10 cellular contexts compared by ENCODE assay signal in the genomic region with DNA sequence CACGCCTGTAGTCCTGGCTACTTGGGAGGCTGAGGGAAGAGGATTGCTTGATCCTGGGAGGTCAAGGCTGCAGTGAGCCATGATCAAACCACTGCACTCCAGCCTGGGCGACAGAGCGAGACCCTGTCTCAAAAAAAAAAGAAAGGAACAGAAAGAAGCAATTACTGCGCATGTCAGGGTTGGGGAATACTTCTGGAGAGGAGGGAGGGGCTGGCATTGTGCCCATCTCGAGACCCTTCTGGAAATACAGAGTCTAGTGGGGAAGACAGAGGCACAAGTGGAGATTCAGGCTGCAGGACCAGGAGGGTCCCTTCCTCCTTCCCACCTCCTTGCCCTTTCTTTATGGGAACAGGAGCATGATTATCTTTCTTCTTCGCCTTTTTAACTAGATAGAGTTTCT. TPM values are rescaled to one million over a fixed set of nuclear protein-coding genes. Genes with fewer than 3 reads are reported as not detected.
"Had no signal": no experiment of that assay in that cellular context is flagged by ENCODE, and none has a peak within 500 bp of the region (broad histone marks: within the 10 kb centered on the region; RNA-seq: fewer than 3 reads in every experiment).

No MANE protein-coding gene starts in this region.

- H3K4me1 Mint-ChIP-seq: H9, IgD-negative memory B cell had no signal

- ATAC-seq: HepG2 had no signal

- H3K4me3 Mint-ChIP-seq: H9, IgD-negative memory B cell had no signal

- H3K9me3 Mint-ChIP-seq: H9, IgD-negative memory B cell had no signal

- H3K9ac ChIP-seq: GM23248 had no signal

- FAIRE-seq: H54, HepG2 had no signal

- H2AFZ ChIP-seq: GM23248 had no signal

- H3K4me3 ChIP-seq: GM23248 had no signal

- DNase-seq: GM23248, GOT3, H9, HCEC 1CT, KG1 had no signal

- H3K27ac ChIP-seq: GM23248, HL-60 had no signal

- H3K27ac Mint-ChIP-seq: H9 had no signal

- H3K36me3 Mint-ChIP-seq: IgD-negative memory B cell had no signal

RNA-seq across cellular contexts. Expression of gene PRR22, which starts 30.8 kb away (rescaled TPM):
- total RNA-seq: GM23248 had no signal
- polyA plus RNA-seq: IgD-negative memory B cell had no signal

RNA-seq across cellular contexts. Expression of gene CATSPERD, which starts 33.3 kb away (rescaled TPM):
- total RNA-seq: H9, HepG2, HT1080 had no signal
- polyA plus RNA-seq: GM23248, IgD-negative memory B cell had no signal

RNA-seq across cellular contexts. Expression of gene NRTN, which starts 51.1 kb away (rescaled TPM):
- total RNA-seq: GM23248 had no signal
- polyA plus RNA-seq: GM23248, IgD-negative memory B cell had no signal
